In genomic region chr17:78839762-78840529, GRCh38 we compare ENCODE assay signal across 8 cellular contexts. TPM values are rescaled to one million over a fixed set of nuclear protein-coding genes. Genes with fewer than 3 reads are reported as not detected.
A peak's percentile ranks its signal among the peaks of the same experiment; 100 is the strongest.
DNase-seq lines count a peak whose midpoint lies in the region; ATAC-seq lines count a peak whose summit lies in the region.

No MANE protein-coding gene starts in this region.

- peaks cover 46% of the 10 kb centered on the region for H3K4me1 Mint-ChIP-seq in activated CD4-positive, alpha-beta memory T cell treated with anti-CD3 and anti-CD28 coated beads for 36 hours (ENCODE audit: low read depth)
- peaks cover 52% of the 10 kb centered on the region for H3K4me1 Mint-ChIP-seq in stimulated activated naive CD8-positive, alpha-beta T cell treated with anti-CD3 and anti-CD28 coated beads, Interleukin-15, Interleukin-2, amounts not matched to agents 100 ng/mL and 50 ng/mL, for 24 hours (ENCODE audit: low read depth)

- H3K9me3 ChIP-seq in effector memory CD4-positive, alpha-beta T cell (ENCODE audit: control insufficient read depth, low read length): no peaks in the 10 kb centered on the region
- H3K9me3 ChIP-seq in mesodermal cell (ENCODE audit: control insufficient read depth, low read length): no peaks in the 10 kb centered on the region

- intact Hi-C loops in activated CD4-positive, alpha-beta memory T cell treated with anti-CD3 and anti-CD28 coated beads for 36 hours (cut with micrococcal nuclease): loop anchor here (1.0 to 10.0 kb wide), 6 partner anchors 23 to 484 kb away; partner anchors contain the start of gene CYTH1

- H3K36me3 ChIP-seq in effector memory CD4-positive, alpha-beta T cell (ENCODE audit: control insufficient read depth, insufficient read depth, low read length): peaks cover 30% of the 10 kb centered on the region
- peaks cover 33% of the 10 kb centered on the region for H3K36me3 ChIP-seq in mesodermal cell (ENCODE audit: control insufficient read depth, insufficient read depth, low read length)

- DNase-seq in GM03348 (ENCODE audit: low spot score) (peak; percentile 73), LoVo (ENCODE audit: low spot score) (peak; percentile 17), Ammon's horn (ENCODE audit: low spot score) (no peak)
- peak; percentile 59 for DNase-seq in activated CD4-positive, alpha-beta memory T cell treated with anti-CD3 and anti-CD28 coated beads for 36 hours
- peak; percentile 39 to 44 (median 43) for DNase-seq in effector memory CD4-positive, alpha-beta T cell

- H3K9me3 Mint-ChIP-seq in activated CD4-positive, alpha-beta memory T cell treated with anti-CD3 and anti-CD28 coated beads for 36 hours: no peaks in the 10 kb centered on the region
- no peaks in the 10 kb centered on the region for H3K9me3 Mint-ChIP-seq in stimulated activated naive CD8-positive, alpha-beta T cell treated with anti-CD3 and anti-CD28 coated beads, Interleukin-15, Interleukin-2, amounts not matched to agents 100 ng/mL and 50 ng/mL, for 24 hours

- peak; percentile 5 for ATAC-seq in GM21825 (IDR thresholded peaks at IDR 0.05; ENCODE audit: unreplicated experiment)

- WGBS in mesodermal cell (ENCODE audit: insufficient coverage in 2 of 2), 2 experiments: 1% methylated on average over 47 to 69 of the region's 73 CpGs

- peaks cover 18% of the 10 kb centered on the region for H3K4me1 ChIP-seq in effector memory CD4-positive, alpha-beta T cell (ENCODE audit: control insufficient read depth, insufficient read depth, low read length, poor library complexity, severe bottlenecking)
- peaks cover 9% of the 10 kb centered on the region for H3K4me1 ChIP-seq in mesodermal cell (ENCODE audit: control insufficient read depth, insufficient read depth, low read length, poor library complexity, severe bottlenecking)

- H3K27ac Mint-ChIP-seq in activated CD4-positive, alpha-beta memory T cell treated with anti-CD3 and anti-CD28 coated beads for 36 hours: peak overlapping the region; percentile 87
- peak overlapping the region; percentile 94 for H3K27ac Mint-ChIP-seq in stimulated activated naive CD8-positive, alpha-beta T cell treated with anti-CD3 and anti-CD28 coated beads, Interleukin-15, Interleukin-2, amounts not matched to agents 100 ng/mL and 50 ng/mL, for 24 hours

- H3K27me3 ChIP-seq in effector memory CD4-positive, alpha-beta T cell (replicated peaks; ENCODE audit: control insufficient read depth, insufficient read depth, low read length, poor library complexity, severe bottlenecking): no peaks in the 10 kb centered on the region

- H3K36me3 Mint-ChIP-seq in activated CD4-positive, alpha-beta memory T cell treated with anti-CD3 and anti-CD28 coated beads for 36 hours: peaks cover 37% of the 10 kb centered on the region
- H3K36me3 Mint-ChIP-seq in stimulated activated naive CD8-positive, alpha-beta T cell treated with anti-CD3 and anti-CD28 coated beads, Interleukin-15, Interleukin-2, amounts not matched to agents 100 ng/mL and 50 ng/mL, for 24 hours (ENCODE audit: low read depth): peaks cover 46% of the 10 kb centered on the region

- POLR2A ChIA-PET in activated CD4-positive, alpha-beta memory T cell treated with anti-CD3 and anti-CD28 coated beads for 36 hours (lab: Charles Lee): interaction anchor here (0.6 to 2.2 kb wide), 6 partner anchors 8 to 458 kb away, joined by 3 to 6 read pairs (median 3); no protein-coding TSS in a partner anchor

- peak overlapping the region; percentile 84 for H3K4me3 Mint-ChIP-seq in activated CD4-positive, alpha-beta memory T cell treated with anti-CD3 and anti-CD28 coated beads for 36 hours
- H3K4me3 Mint-ChIP-seq in stimulated activated naive CD8-positive, alpha-beta T cell treated with anti-CD3 and anti-CD28 coated beads, Interleukin-15, Interleukin-2, amounts not matched to agents 100 ng/mL and 50 ng/mL, for 24 hours: peak overlapping the region; percentile 96

- peak overlapping the region; percentile 97 for H3K27ac ChIP-seq in effector memory CD4-positive, alpha-beta T cell (ENCODE audit: insufficient read depth, low read length, poor library complexity, severe bottlenecking)
- peak overlapping the region; percentile 91 for H3K27ac ChIP-seq in mesodermal cell (ENCODE audit: low read depth, low read length, severe bottlenecking)

- CTCF ChIA-PET in activated CD4-positive, alpha-beta memory T cell treated with anti-CD3 and anti-CD28 coated beads for 36 hours (lab: Charles Lee): interaction anchor here (0.6 to 1.9 kb wide), 2 partner anchors 35 to 343 kb away, joined by 3 to 5 read pairs; no protein-coding TSS in a partner anchor

- no peaks in the 10 kb centered on the region for H3K27me3 Mint-ChIP-seq in activated CD4-positive, alpha-beta memory T cell treated with anti-CD3 and anti-CD28 coated beads for 36 hours
- no peaks in the 10 kb centered on the region for H3K27me3 Mint-ChIP-seq in stimulated activated naive CD8-positive, alpha-beta T cell treated with anti-CD3 and anti-CD28 coated beads, Interleukin-15, Interleukin-2, amounts not matched to agents 100 ng/mL and 50 ng/mL, for 24 hours

- H3K4me3 ChIP-seq in effector memory CD4-positive, alpha-beta T cell (ENCODE audit: insufficient read depth, low read depth, low read length, poor library complexity, severe bottlenecking): peak overlapping the region; percentile 78
- H3K4me3 ChIP-seq in mesodermal cell (ENCODE audit: extremely low read depth, insufficient read depth, low read length, poor library complexity, severe bottlenecking): peak overlapping the region; percentile 83

RNA-seq across cellular contexts. Expression of gene USP36, which starts 0.7 kb away (rescaled TPM):
- 10 to 100 TPM; 71.2 to 74.3 TPM for total RNA-seq in activated CD4-positive, alpha-beta memory T cell treated with anti-CD3 and anti-CD28 coated beads for 36 hours
- 20.2 TPM for polyA plus RNA-seq in mesodermal cell (2013, experiment 1 of 2)
- 19.1 TPM for polyA plus RNA-seq in mesodermal cell (2013, experiment 2 of 2)

RNA-seq across cellular contexts. Expression of gene CYTH1, which starts 57.9 kb away (rescaled TPM):
- 100 to 1,000 TPM; 184 to 204 TPM for total RNA-seq in activated CD4-positive, alpha-beta memory T cell treated with anti-CD3 and anti-CD28 coated beads for 36 hours
- 17.1 TPM for polyA plus RNA-seq in mesodermal cell (2013, experiment 1 of 2)
- polyA plus RNA-seq in mesodermal cell (2013, experiment 2 of 2): 15.4 TPM
